Comparison of ENCODE assay signal across 23 cellular contexts in genomic region chr1:115447672-115448071, GRCh38.
DNase-seq lines count a peak whose midpoint lies in the region; ATAC-seq, FAIRE-seq and TF ChIP-seq lines count a peak whose summit lies in the region.
"Had no signal": no experiment of that assay in that cellular context is flagged by ENCODE, and none has a peak within 500 bp of the region (broad histone marks: within the 10 kb centered on the region; RNA-seq: fewer than 3 reads in every experiment).

No MANE protein-coding gene starts in this region.

- TF ChIP-seq POLR2A in gastroesophageal sphincter (IDR thresholded peaks at IDR 0.05) = no peak

- no peak overlapping the region for H3K27ac ChIP-seq in gastroesophageal sphincter
- H3K27ac ChIP-seq: 22Rv1, BLaER1, C4-2B had no signal

- H3K4me3 ChIP-seq in gastroesophageal sphincter = no peak overlapping the region
- H3K4me3 ChIP-seq: BLaER1, GM12878, HAP-1 had no signal

- no peaks in the 10 kb centered on the region for H3K36me3 ChIP-seq in gastroesophageal sphincter
- H3K36me3 ChIP-seq: BLaER1, HAP-1 had no signal

- H3K9me3 ChIP-seq in gastroesophageal sphincter = no peaks in the 10 kb centered on the region
- H3K9me3 ChIP-seq: BLaER1, Caco-2, HAP-1 had no signal

- peaks cover 0 to 9% (median 0%) of the 10 kb centered on the region in 3 donors for H3K4me1 ChIP-seq in gastroesophageal sphincter
- H3K4me1 ChIP-seq: BLaER1, Caco-2, HAP-1 had no signal

- ATAC-seq in left ventricle myocardium superior = peak; percentile 26
- ATAC-seq in left cardiac atrium = no peak
- ATAC-seq in gastroesophageal sphincter = no peak
- ATAC-seq: CD8-positive, alpha-beta T cell; GM12878 had no signal

- no peak for TF ChIP-seq CTCF in gastroesophageal sphincter (IDR thresholded peaks at IDR 0.05)

- intact Hi-C loops in left ventricle myocardium superior (cut with micrococcal nuclease) (no loop called here), left cardiac atrium (cut with DNase I) (no loop called here)

- WGBS in gastroesophageal sphincter (ENCODE audit: low coverage in 1 of 2), 2 donors = 0 to 11% methylated on average over 2 to 3 of the region's 3 CpGs

- DNase-seq in left ventricle myocardium superior (no peak), left cardiac atrium (no peak), RCC 7860 (ENCODE audit: low spot score) (peak; percentile 39), kidney tubule cell (ENCODE audit: low spot score) (peak; percentile 20)
- DNase-seq in activated CD4-positive, alpha-beta T cell treated with anti-CD3 and anti-CD28 coated beads for 48 hours = no peak
- DNase-seq in stimulated activated CD4-positive, alpha-beta T cell treated with anti-CD3 and anti-CD28 coated beads, Interleukin-2, amount 100 ng/mL, for 48 hours = no peak
- DNase-seq: Caco-2; CD4-positive, CD25-positive, alpha-beta regulatory T cell; CD8-positive, alpha-beta T cell; DMS153; DND-41; GDM1; GOT3; HFFc6 had no signal

- TF ChIP-seq EP300 in gastroesophageal sphincter (IDR thresholded peaks at IDR 0.05) = no peak

- H3K27me3 ChIP-seq in gastroesophageal sphincter = no peaks in the 10 kb centered on the region
- H3K27me3 ChIP-seq: BLaER1 had no signal

- peak; percentile 76 for FAIRE-seq in RCC 7860 (lab: Jason Lieb, UNC)
- FAIRE-seq: A204.1, GM12878, GM18507, H54 had no signal

Comparison
In these comparisons a context has a peak if more than half of its experiments do, and no peak if none do; other contexts are left out.
1. DNase-seq: peak in RCC 7860 (single experiment) and kidney tubule cell (single experiment); none in left ventricle myocardium superior (single experiment), left cardiac atrium (single experiment), activated CD4-positive, alpha-beta T cell treated with anti-CD3 and anti-CD28 coated beads for 48 hours (single experiment) and stimulated activated CD4-positive, alpha-beta T cell treated with anti-CD3 and anti-CD28 coated beads, Interleukin-2, amount 100 ng/mL, for 48 hours (0 of 2).